1 cellular context compared by ENCODE assay signal in the genomic region with DNA sequence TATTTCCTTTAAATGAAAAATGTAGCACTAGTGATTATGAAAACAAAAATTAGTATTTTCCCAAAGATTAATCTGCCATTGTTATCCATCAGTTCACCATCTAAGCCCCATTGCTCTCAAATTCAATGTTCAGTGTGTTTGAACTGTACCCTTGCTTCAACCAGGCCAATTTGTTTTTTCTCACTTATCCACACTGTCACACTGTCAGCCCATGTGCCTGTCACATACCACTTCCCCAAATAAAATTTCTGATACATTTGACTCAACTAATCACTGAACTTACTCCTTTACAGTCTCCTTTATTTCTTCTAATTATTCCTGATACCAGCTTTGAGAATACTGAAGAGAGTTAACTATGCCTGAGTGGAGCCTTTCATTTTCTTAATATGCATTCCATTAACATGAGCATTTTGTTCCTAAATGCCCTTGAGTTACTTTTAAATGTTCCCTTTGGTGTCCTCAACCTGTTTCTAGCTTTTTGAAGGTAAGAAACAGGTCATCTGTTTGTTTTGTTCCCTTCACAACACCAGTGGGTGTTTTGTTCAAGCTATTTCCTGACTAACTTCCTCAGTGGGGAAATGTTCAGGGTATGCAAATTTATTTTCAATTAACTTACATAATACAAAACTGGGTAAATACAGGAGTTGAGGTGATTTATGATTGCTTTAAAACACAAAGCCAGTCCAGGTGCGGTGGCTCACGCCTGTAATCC.
TF ChIP-seq lines count a peak whose summit lies in the region.

No MANE protein-coding gene starts in this region.

TF ChIP-seq in GM23338, 12 proteins besides CTCF, POLR2A, EP300 and RAD21 (continued from another document):
- TF ChIP-seq, protein P1, sequence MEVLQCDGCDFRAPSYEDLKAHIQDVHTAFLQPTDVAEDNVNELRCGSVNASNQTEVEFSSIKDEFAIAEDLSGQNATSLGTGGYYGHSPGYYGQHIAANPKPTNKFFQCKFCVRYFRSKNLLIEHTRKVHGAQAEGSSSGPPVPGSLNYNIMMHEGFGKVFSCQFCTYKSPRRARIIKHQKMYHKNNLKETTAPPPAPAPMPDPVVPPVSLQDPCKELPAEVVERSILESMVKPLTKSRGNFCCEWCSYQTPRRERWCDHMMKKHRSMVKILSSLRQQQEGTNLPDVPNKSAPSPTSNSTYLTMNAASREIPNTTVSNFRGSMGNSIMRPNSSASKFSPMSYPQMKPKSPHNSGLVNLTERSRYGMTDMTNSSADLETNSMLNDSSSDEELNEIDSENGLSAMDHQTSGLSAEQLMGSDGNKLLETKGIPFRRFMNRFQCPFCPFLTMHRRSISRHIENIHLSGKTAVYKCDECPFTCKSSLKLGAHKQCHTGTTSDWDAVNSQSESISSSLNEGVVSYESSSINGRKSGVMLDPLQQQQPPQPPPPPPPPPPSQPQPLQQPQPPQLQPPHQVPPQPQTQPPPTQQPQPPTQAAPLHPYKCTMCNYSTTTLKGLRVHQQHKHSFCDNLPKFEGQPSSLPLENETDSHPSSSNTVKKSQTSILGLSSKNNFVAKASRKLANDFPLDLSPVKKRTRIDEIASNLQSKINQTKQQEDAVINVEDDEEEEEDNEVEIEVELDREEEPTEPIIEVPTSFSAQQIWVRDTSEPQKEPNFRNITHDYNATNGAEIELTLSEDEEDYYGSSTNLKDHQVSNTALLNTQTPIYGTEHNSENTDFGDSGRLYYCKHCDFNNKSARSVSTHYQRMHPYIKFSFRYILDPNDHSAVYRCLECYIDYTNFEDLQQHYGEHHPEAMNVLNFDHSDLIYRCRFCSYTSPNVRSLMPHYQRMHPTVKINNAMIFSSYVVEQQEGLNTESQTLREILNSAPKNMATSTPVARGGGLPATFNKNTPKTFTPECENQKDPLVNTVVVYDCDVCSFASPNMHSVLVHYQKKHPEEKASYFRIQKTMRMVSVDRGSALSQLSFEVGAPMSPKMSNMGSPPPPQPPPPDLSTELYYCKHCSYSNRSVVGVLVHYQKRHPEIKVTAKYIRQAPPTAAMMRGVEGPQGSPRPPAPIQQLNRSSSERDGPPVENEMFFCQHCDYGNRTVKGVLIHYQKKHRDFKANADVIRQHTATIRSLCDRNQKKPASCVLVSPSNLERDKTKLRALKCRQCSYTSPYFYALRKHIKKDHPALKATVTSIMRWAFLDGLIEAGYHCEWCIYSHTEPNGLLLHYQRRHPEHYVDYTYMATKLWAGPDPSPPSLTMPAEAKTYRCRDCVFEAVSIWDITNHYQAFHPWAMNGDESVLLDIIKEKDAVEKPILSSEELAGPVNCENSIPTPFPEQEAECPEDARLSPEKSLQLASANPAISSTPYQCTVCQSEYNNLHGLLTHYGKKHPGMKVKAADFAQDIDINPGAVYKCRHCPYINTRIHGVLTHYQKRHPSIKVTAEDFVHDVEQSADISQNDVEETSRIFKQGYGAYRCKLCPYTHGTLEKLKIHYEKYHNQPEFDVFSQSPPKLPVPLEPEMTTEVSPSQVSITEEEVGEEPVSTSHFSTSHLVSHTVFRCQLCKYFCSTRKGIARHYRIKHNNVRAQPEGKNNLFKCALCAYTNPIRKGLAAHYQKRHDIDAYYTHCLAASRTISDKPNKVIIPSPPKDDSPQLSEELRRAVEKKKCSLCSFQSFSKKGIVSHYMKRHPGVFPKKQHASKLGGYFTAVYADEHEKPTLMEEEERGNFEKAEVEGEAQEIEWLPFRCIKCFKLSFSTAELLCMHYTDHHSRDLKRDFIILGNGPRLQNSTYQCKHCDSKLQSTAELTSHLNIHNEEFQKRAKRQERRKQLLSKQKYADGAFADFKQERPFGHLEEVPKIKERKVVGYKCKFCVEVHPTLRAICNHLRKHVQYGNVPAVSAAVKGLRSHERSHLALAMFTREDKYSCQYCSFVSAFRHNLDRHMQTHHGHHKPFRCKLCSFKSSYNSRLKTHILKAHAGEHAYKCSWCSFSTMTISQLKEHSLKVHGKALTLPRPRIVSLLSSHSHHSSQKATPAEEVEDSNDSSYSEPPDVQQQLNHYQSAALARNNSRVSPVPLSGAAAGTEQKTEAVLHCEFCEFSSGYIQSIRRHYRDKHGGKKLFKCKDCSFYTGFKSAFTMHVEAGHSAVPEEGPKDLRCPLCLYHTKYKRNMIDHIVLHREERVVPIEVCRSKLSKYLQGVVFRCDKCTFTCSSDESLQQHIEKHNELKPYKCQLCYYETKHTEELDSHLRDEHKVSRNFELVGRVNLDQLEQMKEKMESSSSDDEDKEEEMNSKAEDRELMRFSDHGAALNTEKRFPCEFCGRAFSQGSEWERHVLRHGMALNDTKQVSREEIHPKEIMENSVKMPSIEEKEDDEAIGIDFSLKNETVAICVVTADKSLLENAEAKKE (CRISPR knock-in tag; IDR thresholded peaks at IDR 0.05) = no peak
- TF ChIP-seq, protein P2, sequence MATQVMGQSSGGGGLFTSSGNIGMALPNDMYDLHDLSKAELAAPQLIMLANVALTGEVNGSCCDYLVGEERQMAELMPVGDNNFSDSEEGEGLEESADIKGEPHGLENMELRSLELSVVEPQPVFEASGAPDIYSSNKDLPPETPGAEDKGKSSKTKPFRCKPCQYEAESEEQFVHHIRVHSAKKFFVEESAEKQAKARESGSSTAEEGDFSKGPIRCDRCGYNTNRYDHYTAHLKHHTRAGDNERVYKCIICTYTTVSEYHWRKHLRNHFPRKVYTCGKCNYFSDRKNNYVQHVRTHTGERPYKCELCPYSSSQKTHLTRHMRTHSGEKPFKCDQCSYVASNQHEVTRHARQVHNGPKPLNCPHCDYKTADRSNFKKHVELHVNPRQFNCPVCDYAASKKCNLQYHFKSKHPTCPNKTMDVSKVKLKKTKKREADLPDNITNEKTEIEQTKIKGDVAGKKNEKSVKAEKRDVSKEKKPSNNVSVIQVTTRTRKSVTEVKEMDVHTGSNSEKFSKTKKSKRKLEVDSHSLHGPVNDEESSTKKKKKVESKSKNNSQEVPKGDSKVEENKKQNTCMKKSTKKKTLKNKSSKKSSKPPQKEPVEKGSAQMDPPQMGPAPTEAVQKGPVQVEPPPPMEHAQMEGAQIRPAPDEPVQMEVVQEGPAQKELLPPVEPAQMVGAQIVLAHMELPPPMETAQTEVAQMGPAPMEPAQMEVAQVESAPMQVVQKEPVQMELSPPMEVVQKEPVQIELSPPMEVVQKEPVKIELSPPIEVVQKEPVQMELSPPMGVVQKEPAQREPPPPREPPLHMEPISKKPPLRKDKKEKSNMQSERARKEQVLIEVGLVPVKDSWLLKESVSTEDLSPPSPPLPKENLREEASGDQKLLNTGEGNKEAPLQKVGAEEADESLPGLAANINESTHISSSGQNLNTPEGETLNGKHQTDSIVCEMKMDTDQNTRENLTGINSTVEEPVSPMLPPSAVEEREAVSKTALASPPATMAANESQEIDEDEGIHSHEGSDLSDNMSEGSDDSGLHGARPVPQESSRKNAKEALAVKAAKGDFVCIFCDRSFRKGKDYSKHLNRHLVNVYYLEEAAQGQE (IDR thresholded peaks at IDR 0.05; ENCODE audit: unreplicated experiment) = no peak
- TF ChIP-seq EZH2phosphoT487 (IDR thresholded peaks at IDR 0.05; ENCODE audit: unreplicated experiment) (no peak), STAT1 (IDR thresholded peaks at IDR 0.05; ENCODE audit: unreplicated experiment) (no peak), CREB1 (CRISPR knock-in tag; IDR thresholded peaks at IDR 0.05; ENCODE audit: low read depth) (no peak), POLR2AphosphoS5 (IDR thresholded peaks at IDR 0.05; ENCODE audit: low read depth) (no peak), ZNF331 (CRISPR knock-in tag; IDR thresholded peaks at IDR 0.05; ENCODE audit: low read depth) (no peak), EZH2 (IDR thresholded peaks at IDR 0.05; ENCODE audit: low read depth, unreplicated experiment) (no peak), NANOG (IDR thresholded peaks at IDR 0.05; ENCODE audit: borderline replicate concordance) (no peak)
- TF ChIP-seq, protein P3, sequence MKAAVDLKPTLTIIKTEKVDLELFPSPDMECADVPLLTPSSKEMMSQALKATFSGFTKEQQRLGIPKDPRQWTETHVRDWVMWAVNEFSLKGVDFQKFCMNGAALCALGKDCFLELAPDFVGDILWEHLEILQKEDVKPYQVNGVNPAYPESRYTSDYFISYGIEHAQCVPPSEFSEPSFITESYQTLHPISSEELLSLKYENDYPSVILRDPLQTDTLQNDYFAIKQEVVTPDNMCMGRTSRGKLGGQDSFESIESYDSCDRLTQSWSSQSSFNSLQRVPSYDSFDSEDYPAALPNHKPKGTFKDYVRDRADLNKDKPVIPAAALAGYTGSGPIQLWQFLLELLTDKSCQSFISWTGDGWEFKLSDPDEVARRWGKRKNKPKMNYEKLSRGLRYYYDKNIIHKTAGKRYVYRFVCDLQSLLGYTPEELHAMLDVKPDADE (IDR thresholded peaks at IDR 0.05) = no peak
TF ChIP-seq in GM23338: peak in this region for 0.
